In genomic region chr6:138722425-138723371, GRCh38 we compare ENCODE assay signal across 9 cellular contexts. TPM values are rescaled to one million over a fixed set of nuclear protein-coding genes. Genes with fewer than 3 reads are reported as not detected.
A peak's percentile ranks its signal among the peaks of the same experiment; 100 is the strongest.
DNase-seq lines count a peak whose midpoint lies in the region; ATAC-seq, FAIRE-seq and TF ChIP-seq lines count a peak whose summit lies in the region.
"Had no signal": no experiment of that assay in that cellular context is flagged by ENCODE, and none has a peak within 500 bp of the region (broad histone marks: within the 10 kb centered on the region; RNA-seq: fewer than 3 reads in every experiment).

No MANE protein-coding gene starts in this region.

- H3K9ac ChIP-seq in neuronal stem cell (ENCODE audit: low read depth, low read length, poor library complexity) = no peak overlapping the region

- H3K23ac ChIP-seq in neuronal stem cell (ENCODE audit: low read depth, low read length, poor library complexity) = no peak overlapping the region

- H4K8ac ChIP-seq in neuronal stem cell (ENCODE audit: low read depth, low read length) = no peak overlapping the region

- no peaks in the 10 kb centered on the region for H3K79me1 ChIP-seq in neuronal stem cell (ENCODE audit: low read depth, low read length)

- TF ChIP-seq CTCF in bronchial epithelial cell (IDR thresholded peaks at IDR 0.05; ENCODE audit: insufficient read depth, low read length, severe bottlenecking) = no peak
- TF ChIP-seq CTCF in prostate gland (IDR thresholded peaks at IDR 0.05) = no peak

- ATAC-seq in GM18867 (IDR thresholded peaks at IDR 0.05; ENCODE audit: unreplicated experiment) = no peak

- peak overlapping the region; percentile 36 for H2AFZ ChIP-seq in neuronal stem cell (ENCODE audit: low read length)

- no peak overlapping the region for H2BK12ac ChIP-seq in neuronal stem cell (ENCODE audit: low read length)

- H3K4me2 ChIP-seq in neuronal stem cell (ENCODE audit: insufficient read depth, low read length, poor library complexity, severe bottlenecking) = no peak overlapping the region

- TF ChIP-seq POLR2A in prostate gland (IDR thresholded peaks at IDR 0.05) = no peak

- no peak overlapping the region for H3K18ac ChIP-seq in neuronal stem cell (ENCODE audit: low read length)

- peak; percentile 58 for FAIRE-seq in bronchial epithelial cell (lab: Jason Lieb, UNC)
- FAIRE-seq: pancreas had no signal

- H2BK120ac ChIP-seq in neuronal stem cell (ENCODE audit: low read depth, low read length) = no peak overlapping the region

- H3K4me3 ChIP-seq in bronchial epithelial cell (ENCODE audit: low read depth, low read length) (no peak overlapping the region), neuronal stem cell (ENCODE audit: low read length in 2 of 2) (no peak overlapping the region), prostate gland (no peak overlapping the region)
- H3K4me3 ChIP-seq: pancreas had no signal

- WGBS in neuronal stem cell (ENCODE audit: extremely low coverage in 2 of 2, insufficient read length in 2 of 2, insufficient replicate concordance in 1 of 2), 2 donors = no CpG with 5 or more reads among the region's 4 CpGs
- 86% methylated on average over 4 of the region's 4 CpGs for WGBS in prostate gland

- H3K9me3 ChIP-seq in neuronal stem cell (replicated peaks in 1 of 2; ENCODE audit: control insufficient read depth in 2 of 2, insufficient read depth in 1 of 2, low read depth in 1 of 2, low read length in 2 of 2) (no peaks in the 10 kb centered on the region), prostate gland (no peaks in the 10 kb centered on the region)
- H3K9me3 ChIP-seq: pancreas had no signal

- intact Hi-C loops in prostate gland (cut with DNase I) = no loop called here

- H2BK15ac ChIP-seq in neuronal stem cell (ENCODE audit: low read length) = no peak overlapping the region

- H2AK5ac ChIP-seq in neuronal stem cell (ENCODE audit: low read depth, low read length) = no peak overlapping the region

- no peak overlapping the region for H3K14ac ChIP-seq in neuronal stem cell (ENCODE audit: low read length)

- H3K27me3 ChIP-seq in bronchial epithelial cell (ENCODE audit: control insufficient read depth, insufficient read depth, low read length) (no peaks in the 10 kb centered on the region), neuronal stem cell (ENCODE audit: control insufficient read depth in 3 of 3, insufficient read depth in 3 of 3, low read depth in 1 of 3, low read length in 3 of 3) (no peaks in the 10 kb centered on the region), prostate gland (replicated peaks; ENCODE audit: insufficient read depth) (no peaks in the 10 kb centered on the region)
- H3K27me3 ChIP-seq: pancreas had no signal

- no peaks in the 10 kb centered on the region for H3K36me3 ChIP-seq in bronchial epithelial cell (ENCODE audit: control insufficient read depth, insufficient read depth, low read length)
- no peaks in the 10 kb centered on the region for H3K36me3 ChIP-seq in neuronal stem cell (replicated peaks in 1 of 2; ENCODE audit: control insufficient read depth in 2 of 2, insufficient read depth in 2 of 2, low read length in 2 of 2)
- H3K36me3 ChIP-seq in prostate gland = no peaks in the 10 kb centered on the region
- H3K36me3 ChIP-seq: pancreas had no signal

- no peak overlapping the region for H3K4ac ChIP-seq in neuronal stem cell (ENCODE audit: low read length)

- peaks cover 2 to 10% of the 10 kb centered on the region in 2 donors for H3K4me1 ChIP-seq in neuronal stem cell (ENCODE audit: control insufficient read depth in 2 of 2, insufficient read depth in 1 of 2, low read depth in 1 of 2, low read length in 2 of 2)
- H3K4me1 ChIP-seq in prostate gland (replicated peaks) = no peaks in the 10 kb centered on the region
- H3K4me1 ChIP-seq: pancreas had no signal

- DNase-seq in GDM1 (lab: John Stamatoyannopoulos, UW) (peak; percentile 36), LHCN-M2 (ENCODE audit: low read depth) (peak; percentile 42), bronchial epithelial cell (ENCODE audit: low read depth) (peak; percentile 22), neuronal stem cell (ENCODE audit: low spot score) (no peak), NCI-H526 treated with DMSO at 0.1 percent for 48 hours (lab: John Stamatoyannopoulos, UW) (no peak), NCI-H2029 (lab: John Stamatoyannopoulos, UW) (no peak), prostate gland (ENCODE audit: low spot score) (no peak)
- DNase-seq: pancreas had no signal

- no peak overlapping the region for H4K91ac ChIP-seq in neuronal stem cell (ENCODE audit: low read depth, low read length, poor library complexity)

- H3K27ac ChIP-seq in neuronal stem cell (replicated peaks; ENCODE audit: low read length) (no peak overlapping the region), prostate gland (no peak overlapping the region)
- H3K27ac ChIP-seq: pancreas had no signal

- H2BK5ac ChIP-seq in neuronal stem cell (ENCODE audit: low read length) = no peak overlapping the region

RNA-seq across cellular contexts. Expression of gene CCDC28A, which starts 50.9 kb away (rescaled TPM):
- 10.3 and 11.5 TPM in 2 replicates for total RNA-seq in LHCN-M2 (2014; rRNA removed)
- 7.5 TPM for polyA plus RNA-seq in LHCN-M2 (2012)
- total RNA-seq in bronchial epithelial cell = 11.1 and 11.4 TPM in 2 replicates
- 21.1 TPM for polyA plus RNA-seq in neuronal stem cell (2013, experiment 1 of 2)
- 20.4 TPM for polyA plus RNA-seq in neuronal stem cell (2013, experiment 2 of 2)
- total RNA-seq in prostate gland = 10 to 100 TPM; 36.3 to 41.6 TPM

Comparison
In these comparisons a context has a peak if more than half of its experiments do, and no peak if none do; other contexts are left out.
1. DNase-seq: peak in GDM1 (single experiment), LHCN-M2 (single experiment) and bronchial epithelial cell (single experiment); none in neuronal stem cell (single experiment), NCI-H526 treated with DMSO at 0.1 percent for 48 hours (single experiment), NCI-H2029 (single experiment) and prostate gland (single experiment).